Comparison of ENCODE assay signal across 32 cellular contexts in the genomic region with DNA sequence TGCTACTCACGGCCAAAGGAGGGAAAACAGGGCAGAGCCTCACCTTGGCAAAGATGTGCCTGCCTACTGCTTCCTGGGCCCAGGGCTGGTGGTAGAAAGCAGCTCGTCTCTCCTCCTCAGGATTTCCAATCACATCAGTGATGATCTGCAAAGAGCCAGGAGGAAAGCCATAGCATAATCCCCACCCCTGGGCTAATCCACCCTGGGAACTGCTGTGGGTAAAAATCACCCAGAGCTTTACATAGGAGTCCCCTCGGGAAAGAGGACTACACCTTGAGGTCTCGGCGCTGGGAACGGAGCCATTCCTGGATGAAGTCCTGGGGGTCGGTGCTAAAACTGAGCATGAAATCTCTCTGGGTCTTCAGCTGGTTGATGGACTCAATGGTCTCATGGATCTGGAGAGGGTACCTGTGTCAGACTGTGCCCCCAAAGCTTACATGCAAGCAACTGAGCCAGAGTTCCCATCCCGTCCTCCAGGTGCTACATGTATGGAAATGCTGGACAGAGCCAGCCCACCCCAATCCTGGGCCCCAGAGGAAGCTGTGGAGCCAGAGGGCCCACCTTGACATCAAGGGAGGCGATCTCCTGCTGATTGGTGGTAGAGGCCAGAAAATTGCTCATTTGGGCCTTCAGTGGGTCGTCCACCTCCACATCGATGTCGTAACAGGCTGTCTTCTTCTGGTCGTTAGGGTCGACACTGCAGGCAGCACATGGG. TPM values are rescaled to one million over a fixed set of nuclear protein-coding genes. Genes with fewer than 3 reads are reported as not detected.
A peak's percentile ranks its signal among the peaks of the same experiment; 100 is the strongest.
DNase-seq lines count a peak whose midpoint lies in the region; ATAC-seq, FAIRE-seq and TF ChIP-seq lines count a peak whose summit lies in the region.
"Had no signal": no experiment of that assay in that cellular context is flagged by ENCODE, and none has a peak within 500 bp of the region (broad histone marks: within the 10 kb centered on the region; RNA-seq: fewer than 3 reads in every experiment).

No MANE protein-coding gene starts in this region.

- no peaks in the 10 kb centered on the region for H3K9me3 Mint-ChIP-seq in activated CD4-positive, alpha-beta T cell treated with anti-CD3 and anti-CD28 coated beads, Interleukin-2, amount 10 ng/mL, durations not matched to agents 7 days and 5 days
- H3K9me3 Mint-ChIP-seq in activated T-helper 2 cell treated with anti-CD3 and anti-CD28 coated beads, Interferon-gamma antibody, Interleukin-2, Interleukin-4, amounts not matched to agents 10 μg/mL and 5 μg/mL and 100 μg/mL, durations not matched to agents 14 hours and 24 hours and 36 hours, result no peaks in the 10 kb centered on the region
- H3K9me3 Mint-ChIP-seq: CD8-positive, alpha-beta T cell; H9; memory B cell; stimulated activated effector memory CD8-positive, alpha-beta T cell treated with anti-CD3 and anti-CD28 coated beads, Interleukin-12 subunit alpha, Interleukin-12 subunit beta, amount 100 ng/mL, for 72 hours; T-cell had no signal

- TF ChIP-seq CTCF in A549 (IDR thresholded peaks at IDR 0.05), result no peak

- no peak overlapping the region for H3K4me3 ChIP-seq in A549
- H3K4me3 ChIP-seq: cardiac muscle cell, esophagus squamous epithelium, MG63, SJSA1, suprapubic skin had no signal

- no peak for TF ChIP-seq EP300 in A549 (IDR thresholded peaks at IDR 0.05)

- TF ChIP-seq POLR2A in A549 (IDR thresholded peaks at IDR 0.05; ENCODE audit: low read length), result no peak

- POLR2A ChIA-PET in activated CD4-positive, alpha-beta T cell treated with anti-CD3 and anti-CD28 coated beads, Interleukin-2, amount 10 ng/mL, durations not matched to agents 7 days and 5 days (lab: Charles Lee), result no interaction called here
- POLR2A ChIA-PET in A549 (lab: Yijun Ruan, JAX), result interaction anchor here (1.9 kb wide), 1 partner anchor 10 kb away, joined by 11 read pairs; no protein-coding TSS in a partner anchor

- FAIRE-seq in A549 (lab: Jason Lieb, UNC), result no peak
- FAIRE-seq: frontal cortex had no signal

- H3K9me3 ChIP-seq in A549, result no peaks in the 10 kb centered on the region
- H3K9me3 ChIP-seq: esophagus squamous epithelium, MG63, SJSA1, suprapubic skin had no signal

- no peak overlapping the region for H3K4me3 Mint-ChIP-seq in activated CD4-positive, alpha-beta T cell treated with anti-CD3 and anti-CD28 coated beads, Interleukin-2, amount 10 ng/mL, durations not matched to agents 7 days and 5 days
- no peak overlapping the region for H3K4me3 Mint-ChIP-seq in activated T-helper 2 cell treated with anti-CD3 and anti-CD28 coated beads, Interferon-gamma antibody, Interleukin-2, Interleukin-4, amounts not matched to agents 10 μg/mL and 5 μg/mL and 100 μg/mL, durations not matched to agents 14 hours and 24 hours and 36 hours (ENCODE audit: low read depth)
- H3K4me3 Mint-ChIP-seq: CD8-positive, alpha-beta T cell; H9; memory B cell; stimulated activated effector memory CD8-positive, alpha-beta T cell treated with anti-CD3 and anti-CD28 coated beads, Interleukin-12 subunit alpha, Interleukin-12 subunit beta, amount 100 ng/mL, for 72 hours had no signal

- CTCF ChIA-PET in activated CD4-positive, alpha-beta T cell treated with anti-CD3 and anti-CD28 coated beads, Interleukin-2, amount 10 ng/mL, durations not matched to agents 7 days and 5 days (lab: Charles Lee), result interaction anchor here (0.5 to 8.7 kb wide), 6 partner anchors 8 to 191 kb away, joined by 3 to 47 read pairs (median 6); a partner anchor contains a TSS
- CTCF ChIA-PET in A549 (lab: Yijun Ruan, JAX), result interaction anchor here (0.8 to 4.5 kb wide), 12 partner anchors 7 to 110 kb away, joined by 3 to 29 read pairs (median 4); a partner anchor contains a TSS

- peaks cover 69% of the 10 kb centered on the region for H3K36me3 Mint-ChIP-seq in activated CD4-positive, alpha-beta T cell treated with anti-CD3 and anti-CD28 coated beads, Interleukin-2, amount 10 ng/mL, durations not matched to agents 7 days and 5 days (ENCODE audit: low read depth)
- H3K36me3 Mint-ChIP-seq in activated T-helper 2 cell treated with anti-CD3 and anti-CD28 coated beads, Interferon-gamma antibody, Interleukin-2, Interleukin-4, amounts not matched to agents 10 μg/mL and 5 μg/mL and 100 μg/mL, durations not matched to agents 14 hours and 24 hours and 36 hours (ENCODE audit: low read depth), result peaks cover 91% of the 10 kb centered on the region

- H3K4me2 ChIP-seq in A549, result no peak overlapping the region

- TF ChIP-seq RAD21 in A549 (conservative IDR thresholded peaks at IDR 0.05 in 1 of 2, IDR thresholded peaks at IDR 0.05 in 1 of 2), result no peak

- H3K27me3 Mint-ChIP-seq in activated CD4-positive, alpha-beta T cell treated with anti-CD3 and anti-CD28 coated beads, Interleukin-2, amount 10 ng/mL, durations not matched to agents 7 days and 5 days, result no peaks in the 10 kb centered on the region
- no peaks in the 10 kb centered on the region for H3K27me3 Mint-ChIP-seq in activated T-helper 2 cell treated with anti-CD3 and anti-CD28 coated beads, Interferon-gamma antibody, Interleukin-2, Interleukin-4, amounts not matched to agents 10 μg/mL and 5 μg/mL and 100 μg/mL, durations not matched to agents 14 hours and 24 hours and 36 hours (ENCODE audit: low read depth)
- H3K27me3 Mint-ChIP-seq: memory B cell, T-cell had no signal

- no peak overlapping the region for H3K27ac ChIP-seq in A549
- H3K27ac ChIP-seq: cardiac muscle cell, SJSA1, suprapubic skin had no signal

- peaks cover 61% of the 10 kb centered on the region for H3K4me1 Mint-ChIP-seq in activated CD4-positive, alpha-beta T cell treated with anti-CD3 and anti-CD28 coated beads, Interleukin-2, amount 10 ng/mL, durations not matched to agents 7 days and 5 days
- peaks cover 45% of the 10 kb centered on the region for H3K4me1 Mint-ChIP-seq in activated T-helper 2 cell treated with anti-CD3 and anti-CD28 coated beads, Interferon-gamma antibody, Interleukin-2, Interleukin-4, amounts not matched to agents 10 μg/mL and 5 μg/mL and 100 μg/mL, durations not matched to agents 14 hours and 24 hours and 36 hours (ENCODE audit: low read depth)

- intact Hi-C loops in activated T-helper 2 cell treated with anti-CD3 and anti-CD28 coated beads, Interferon-gamma antibody, Interleukin-2, Interleukin-4, amounts not matched to agents 10 μg/mL and 5 μg/mL and 100 μg/mL, durations not matched to agents 14 hours and 24 hours and 36 hours (cut with micrococcal nuclease), result no loop called here

- WGBS in A549 (ENCODE audit: missing lambda C conversion rate), result 92% methylated on average over 14 of the region's 14 CpGs

- H3K4me1 ChIP-seq in A549, result peaks cover 19% of the 10 kb centered on the region; the same call in 2 of the 3 replicates

- no peak for ATAC-seq in A549
- ATAC-seq: CD8-positive, alpha-beta T cell; left colon; sciatic nerve; stimulated activated effector memory CD8-positive, alpha-beta T cell treated with anti-CD3 and anti-CD28 coated beads, Interleukin-12 subunit alpha, Interleukin-12 subunit beta, amount 100 ng/mL, for 72 hours; T-cell had no signal

- no peak for DNase-seq in activated CD4-positive, alpha-beta T cell treated with anti-CD3 and anti-CD28 coated beads, Interleukin-2, amount 10 ng/mL, durations not matched to agents 7 days and 5 days
- DNase-seq in activated CD4-positive, alpha-beta T cell treated with anti-CD3 and anti-CD28 coated beads, Interleukin-2, amount 50 U/mL, for 48 hours, result no peak
- DNase-seq in A549 (ENCODE audit: low read depth in 1 of 2, low spot score in 1 of 2), result no peak
- peak; percentile 55 for DNase-seq in mesenteric fat pad (ENCODE audit: low spot score)
- no peak for DNase-seq in NCI-H2081 (lab: John Stamatoyannopoulos, UW)
- DNase-seq in NCI-H1092 (lab: John Stamatoyannopoulos, UW), result no peak
- DNase-seq in activated T-helper 2 cell treated with anti-CD3 and anti-CD28 coated beads, Interferon-gamma antibody, Interleukin-2, Interleukin-4, amounts not matched to agents 10 μg/mL and 5 μg/mL and 100 μg/mL, durations not matched to agents 14 hours and 24 hours and 36 hours (ENCODE audit: low spot score), result no peak
- DNase-seq: activated naive CD4-positive, alpha-beta T cell treated with anti-CD3 and anti-CD28 coated beads, Interleukin-2, amount 50 U/mL, for 16 hours; aorta; CD8-positive, alpha-beta T cell; esophagus squamous epithelium; H9; hippocampal formation; KBM-7; left colon; MG63; NCI-H2081 treated with DMSO at 0.1 percent for 48 hours; NCI-H345; stimulated activated CD4-positive, alpha-beta T cell treated with anti-CD3 and anti-CD28 coated beads, Interleukin-4, amount 100 ng/mL, for 24 hours; T-cell had no signal

- H3K27ac Mint-ChIP-seq in activated CD4-positive, alpha-beta T cell treated with anti-CD3 and anti-CD28 coated beads, Interleukin-2, amount 10 ng/mL, durations not matched to agents 7 days and 5 days, result peak overlapping the region; percentile 50
- H3K27ac Mint-ChIP-seq in activated T-helper 2 cell treated with anti-CD3 and anti-CD28 coated beads, Interferon-gamma antibody, Interleukin-2, Interleukin-4, amounts not matched to agents 10 μg/mL and 5 μg/mL and 100 μg/mL, durations not matched to agents 14 hours and 24 hours and 36 hours, result no peak overlapping the region
- H3K27ac Mint-ChIP-seq: memory B cell had no signal

RNA-seq across cellular contexts. Expression of a gene that starts 5.7 kb away (rescaled TPM):
- 10 to 100 TPM; 49.2 to 55.0 TPM for total RNA-seq in activated CD4-positive, alpha-beta T cell treated with anti-CD3 and anti-CD28 coated beads, Interleukin-2, amount 10 ng/mL, durations not matched to agents 7 days and 5 days
- polyA plus RNA-seq in A549 (2011; rRNA removed) (62.6 and 74.5 TPM in 2 replicates), A549 (2017; fragmentation: RNase III; extraction: RNeasy Plus Mini Kit Qiagen cat#74134 plus additional on column Dnase treatment) (95.7 to 104 TPM (median 98.6 TPM) in 3 replicates)
- 54.7 and 62.3 TPM in 2 replicates for polyA plus RNA-seq in A549 (2012; cell fraction: cytosol; rRNA removed)
- polyA plus RNA-seq in A549 (2012; cell fraction: nucleus; rRNA removed), result 82.3 and 82.7 TPM in 2 replicates
- 92.7 and 119 TPM in 2 replicates for polyA minus RNA-seq in A549 (2011; rRNA and poly(A)+ RNA removed)
- polyA plus RNA-seq in PFSK-1 (2012; ENCODE audit: insufficient read length, low read depth), result 64.5 TPM
- total RNA-seq in mesenteric fat pad, result 28.8 TPM
- total RNA-seq in activated T-helper 2 cell treated with anti-CD3 and anti-CD28 coated beads, Interferon-gamma antibody, Interleukin-2, Interleukin-4, amounts not matched to agents 10 μg/mL and 5 μg/mL and 100 μg/mL, durations not matched to agents 14 hours and 24 hours and 36 hours, result 75.0 and 80.7 TPM in 2 replicates

RNA-seq across cellular contexts. Expression of a gene that starts 6.0 kb away (rescaled TPM):
- 100 to 1,000 TPM; 119 to 155 TPM for total RNA-seq in activated CD4-positive, alpha-beta T cell treated with anti-CD3 and anti-CD28 coated beads, Interleukin-2, amount 10 ng/mL, durations not matched to agents 7 days and 5 days
- polyA plus RNA-seq in A549 (2011; rRNA removed) (222 and 303 TPM in 2 replicates), A549 (2017; fragmentation: RNase III; extraction: RNeasy Plus Mini Kit Qiagen cat#74134 plus additional on column Dnase treatment) (399 to 406 TPM (median 399 TPM) in 3 replicates)
- polyA plus RNA-seq in A549 (2012; cell fraction: cytosol; rRNA removed), result 297 and 348 TPM in 2 replicates
- 173 and 210 TPM in 2 replicates for polyA plus RNA-seq in A549 (2012; cell fraction: nucleus; rRNA removed)
- polyA minus RNA-seq in A549 (2011; rRNA and poly(A)+ RNA removed), result 234 and 240 TPM in 2 replicates
- polyA plus RNA-seq in PFSK-1 (2012; ENCODE audit: insufficient read length, low read depth), result 293 TPM
- total RNA-seq in mesenteric fat pad, result 115 TPM
- total RNA-seq in activated T-helper 2 cell treated with anti-CD3 and anti-CD28 coated beads, Interferon-gamma antibody, Interleukin-2, Interleukin-4, amounts not matched to agents 10 μg/mL and 5 μg/mL and 100 μg/mL, durations not matched to agents 14 hours and 24 hours and 36 hours, result 185 and 204 TPM in 2 replicates

RNA-seq across cellular contexts. Expression of a gene that starts 9.3 kb away (rescaled TPM):
- total RNA-seq in activated CD4-positive, alpha-beta T cell treated with anti-CD3 and anti-CD28 coated beads, Interleukin-2, amount 10 ng/mL, durations not matched to agents 7 days and 5 days, result 100 to 1,000 TPM; 133 to 138 TPM
- 52.7 and 61.9 TPM in 2 replicates for polyA plus RNA-seq in A549 (2011; rRNA removed)
- polyA plus RNA-seq in A549 (2012; cell fraction: cytosol; rRNA removed), result 54.2 and 62.9 TPM in 2 replicates
- polyA plus RNA-seq in A549 (2012; cell fraction: nucleus; rRNA removed), result 76.0 and 84.7 TPM in 2 replicates
- 37.5 to 40.4 TPM (median 39.8 TPM) in 3 replicates for polyA plus RNA-seq in A549 (2017; fragmentation: RNase III; extraction: RNeasy Plus Mini Kit Qiagen cat#74134 plus additional on column Dnase treatment)
- 94.7 and 102 TPM in 2 replicates for polyA minus RNA-seq in A549 (2011; rRNA and poly(A)+ RNA removed)
- polyA plus RNA-seq in PFSK-1 (2012; ENCODE audit: insufficient read length, low read depth), result 94.1 TPM
- 57.4 TPM for total RNA-seq in mesenteric fat pad
- 129 and 130 TPM in 2 replicates for total RNA-seq in activated T-helper 2 cell treated with anti-CD3 and anti-CD28 coated beads, Interferon-gamma antibody, Interleukin-2, Interleukin-4, amounts not matched to agents 10 μg/mL and 5 μg/mL and 100 μg/mL, durations not matched to agents 14 hours and 24 hours and 36 hours

RNA-seq across cellular contexts. Expression of a gene that starts 40.3 kb away (rescaled TPM):
- total RNA-seq in activated CD4-positive, alpha-beta T cell treated with anti-CD3 and anti-CD28 coated beads, Interleukin-2, amount 10 ng/mL, durations not matched to agents 7 days and 5 days, result not detected
- polyA plus RNA-seq in A549 (2011; rRNA removed), result not detected in 2 replicates
- polyA plus RNA-seq in A549 (2012; cell fraction: cytosol; rRNA removed), result not detected in 2 replicates
- polyA plus RNA-seq in A549 (2012; cell fraction: nucleus; rRNA removed), result not detected in 2 replicates
- polyA plus RNA-seq in A549 (2017; fragmentation: RNase III; extraction: RNeasy Plus Mini Kit Qiagen cat#74134 plus additional on column Dnase treatment), result not detected in 3 replicates
- not detected in 2 replicates for polyA minus RNA-seq in A549 (2011; rRNA and poly(A)+ RNA removed)
- not detected for polyA plus RNA-seq in PFSK-1 (2012; ENCODE audit: insufficient read length, low read depth)
- total RNA-seq in mesenteric fat pad, result not detected
- not detected in 2 replicates for total RNA-seq in activated T-helper 2 cell treated with anti-CD3 and anti-CD28 coated beads, Interferon-gamma antibody, Interleukin-2, Interleukin-4, amounts not matched to agents 10 μg/mL and 5 μg/mL and 100 μg/mL, durations not matched to agents 14 hours and 24 hours and 36 hours
- total RNA-seq: A172; activated CD8-positive, alpha-beta memory T cell treated with anti-CD3 and anti-CD28 coated beads for 36 hours; aorta; cardiac muscle cell; CD8-positive, alpha-beta T cell; esophagus squamous epithelium; frontal cortex; H9; left colon; posterior vena cava; sciatic nerve; SJSA1; suprapubic skin; T-cell; urinary bladder had no signal
- polyA plus RNA-seq: aorta, cardiac muscle cell, urinary bladder had no signal

RNA-seq across cellular contexts. Expression of a gene that starts 48.6 kb away (rescaled TPM):
- not detected for total RNA-seq in activated CD4-positive, alpha-beta T cell treated with anti-CD3 and anti-CD28 coated beads, Interleukin-2, amount 10 ng/mL, durations not matched to agents 7 days and 5 days
- not detected in 2 replicates for polyA plus RNA-seq in A549 (2011; rRNA removed)
- polyA plus RNA-seq in A549 (2012; cell fraction: cytosol; rRNA removed), result not detected in 2 replicates
- not detected in 2 replicates for polyA plus RNA-seq in A549 (2012; cell fraction: nucleus; rRNA removed)
- polyA plus RNA-seq in A549 (2017; fragmentation: RNase III; extraction: RNeasy Plus Mini Kit Qiagen cat#74134 plus additional on column Dnase treatment), result not detected in 3 replicates
- not detected in 2 replicates for polyA minus RNA-seq in A549 (2011; rRNA and poly(A)+ RNA removed)
- not detected for polyA plus RNA-seq in PFSK-1 (2012; ENCODE audit: insufficient read length, low read depth)
- total RNA-seq in mesenteric fat pad, result not detected
- total RNA-seq in activated T-helper 2 cell treated with anti-CD3 and anti-CD28 coated beads, Interferon-gamma antibody, Interleukin-2, Interleukin-4, amounts not matched to agents 10 μg/mL and 5 μg/mL and 100 μg/mL, durations not matched to agents 14 hours and 24 hours and 36 hours, result not detected in 2 replicates
- total RNA-seq: A172; activated CD8-positive, alpha-beta memory T cell treated with anti-CD3 and anti-CD28 coated beads for 36 hours; aorta; cardiac muscle cell; CD8-positive, alpha-beta T cell; esophagus squamous epithelium; frontal cortex; left colon; posterior vena cava; sciatic nerve; SJSA1; suprapubic skin; T-cell; urinary bladder had no signal
- polyA plus RNA-seq: aorta, urinary bladder had no signal
